In genomic region chr2:235201796-235202195, GRCh38 we compare ENCODE assay signal across 20 cellular contexts.
DNase-seq lines count a peak whose midpoint lies in the region; ATAC-seq, FAIRE-seq and TF ChIP-seq lines count a peak whose summit lies in the region.
"Had no signal": no experiment of that assay in that cellular context is flagged by ENCODE, and none has a peak within 500 bp of the region (broad histone marks: within the 10 kb centered on the region; RNA-seq: fewer than 3 reads in every experiment).

No MANE protein-coding gene starts in this region.

- ATAC-seq in pancreas (no peak), GM21360 (IDR thresholded peaks at IDR 0.05; ENCODE audit: unreplicated experiment) (no peak)
- ATAC-seq: A549, GM12878 had no signal

- H3K27me3 ChIP-seq in hepatocyte (peaks cover 9% of the 10 kb centered on the region), parathyroid adenoma (ENCODE audit: control insufficient read depth, insufficient read depth, low read length) (no peaks in the 10 kb centered on the region), ascending aorta (no peaks in the 10 kb centered on the region), pancreas (no peaks in the 10 kb centered on the region)
- H3K27me3 ChIP-seq: SJSA1 had no signal

- H4K20me1 ChIP-seq in hepatocyte (ENCODE audit: insufficient read depth, poor library complexity, severe bottlenecking): no peaks in the 10 kb centered on the region
- H4K20me1 ChIP-seq: BLaER1 treated with 17β-estradiol and CSF1 and Interleukin-3, amounts not matched to agents 10 nM and 100 nM had no signal

- DNase-seq in ELF-1 (ENCODE audit: low read depth, low spot score) (peak; percentile 72), NCI-H2171 (lab: John Stamatoyannopoulos, UW) (peak; percentile 5), hepatocyte (ENCODE audit: low spot score) (peak; percentile 15), ascending aorta (ENCODE audit: low spot score in 2 of 2) (no peak), pancreas (no peak)
- DNase-seq: CD8-positive, alpha-beta memory T cell; DMS79 treated with DMSO at 0.1 percent for 48 hours; GDM1; GM23248; MV-4-11; NCI-H1417 treated with DMSO at 0.1 percent for 48 hours; NCI-H2029; NCI-H446 treated with DMSO at 0.1 percent for 48 hours had no signal

- 75% methylated on average over 11 of the region's 11 CpGs for WGBS in hepatocyte (ENCODE audit: low lambda C conversion rate, missing lambda C conversion rate)
- 70 to 84% methylated on average over 11 of the region's 11 CpGs for WGBS in pancreas, 2 donors

- TF ChIP-seq CTCF in hepatocyte (IDR thresholded peaks at IDR 0.05; ENCODE audit: poor library complexity) (no peak), parathyroid adenoma (IDR thresholded peaks at IDR 0.05) (no peak), ascending aorta (IDR thresholded peaks at IDR 0.05) (no peak), pancreas (IDR thresholded peaks at IDR 0.05) (no peak)

- H3K9me3 ChIP-seq in hepatocyte (ENCODE audit: low read depth) (no peaks in the 10 kb centered on the region), parathyroid adenoma (ENCODE audit: control insufficient read depth, low read length) (no peaks in the 10 kb centered on the region), ascending aorta (no peaks in the 10 kb centered on the region), pancreas (no peaks in the 10 kb centered on the region)
- H3K9me3 ChIP-seq: A549, SJSA1 had no signal

- no peak overlapping the region for H3K27ac ChIP-seq in hepatocyte
- no peak overlapping the region for H3K27ac ChIP-seq in parathyroid adenoma
- H3K27ac ChIP-seq in ascending aorta: no peak overlapping the region
- H3K27ac ChIP-seq in pancreas: no peak overlapping the region
- H3K27ac ChIP-seq: A549; BLaER1 treated with 17β-estradiol and CSF1 and Interleukin-3, amounts not matched to agents 10 nM and 100 nM; GM23248; SJSA1 had no signal

- H2AFZ ChIP-seq in hepatocyte: no peak overlapping the region
- H2AFZ ChIP-seq in parathyroid adenoma: peak overlapping the region; percentile 68
- H2AFZ ChIP-seq: GM23248 had no signal

- H3K36me3 ChIP-seq in hepatocyte (replicated peaks; ENCODE audit: insufficient read depth, low read depth) (no peaks in the 10 kb centered on the region), parathyroid adenoma (ENCODE audit: control insufficient read depth, insufficient read depth, low read length) (no peaks in the 10 kb centered on the region), ascending aorta (no peaks in the 10 kb centered on the region), pancreas (no peaks in the 10 kb centered on the region)
- H3K36me3 ChIP-seq: BLaER1 treated with 17β-estradiol and CSF1 and Interleukin-3, amounts not matched to agents 10 nM and 100 nM; SJSA1 had no signal

- no peaks in the 10 kb centered on the region for H3K9me2 ChIP-seq in hepatocyte (replicated peaks; ENCODE audit: insufficient read depth)

- no peaks in the 10 kb centered on the region for H3K4me1 ChIP-seq in hepatocyte (ENCODE audit: insufficient read depth)
- no peaks in the 10 kb centered on the region for H3K4me1 ChIP-seq in parathyroid adenoma
- no peaks in the 10 kb centered on the region for H3K4me1 ChIP-seq in ascending aorta
- H3K4me1 ChIP-seq in pancreas: no peaks in the 10 kb centered on the region
- H3K4me1 ChIP-seq: A549, SJSA1 had no signal

- no peak overlapping the region for H3K9ac ChIP-seq in parathyroid adenoma
- H3K9ac ChIP-seq: BLaER1 treated with 17β-estradiol and CSF1 and Interleukin-3, amounts not matched to agents 10 nM and 100 nM; GM23248 had no signal

- intact Hi-C loops in ascending aorta (cut with DNase I): no loop called here
- intact Hi-C loops in pancreas (cut with DNase I): no loop called here

- no peak for FAIRE-seq in pancreas (lab: Jason Lieb, UNC)
- FAIRE-seq: A549, D721Med, GM12878 had no signal

- no peak overlapping the region for H3K4me2 ChIP-seq in hepatocyte
- H3K4me2 ChIP-seq in parathyroid adenoma (ENCODE audit: low read length): no peak overlapping the region
- H3K4me2 ChIP-seq: A549 had no signal

- H3K4me3 ChIP-seq in hepatocyte (no peak overlapping the region), parathyroid adenoma (ENCODE audit: low read depth, low read length) (no peak overlapping the region), ascending aorta (no peak overlapping the region), pancreas (no peak overlapping the region)
- H3K4me3 ChIP-seq: A549; BLaER1 treated with 17β-estradiol and CSF1 and Interleukin-3, amounts not matched to agents 10 nM and 100 nM; GM12878; GM23248; SJSA1 had no signal

- H3K79me2 ChIP-seq in hepatocyte (no peaks in the 10 kb centered on the region), parathyroid adenoma (no peaks in the 10 kb centered on the region)

Comparison
In these comparisons a context has a peak if more than half of its experiments do, and no peak if none do; other contexts are left out.
1. DNase-seq: peak in ELF-1 (single experiment), NCI-H2171 (single experiment) and hepatocyte (single experiment); none in ascending aorta (0 of 2) and pancreas (0 of 6).